8 cellular contexts compared by ENCODE assay signal in the genomic region with DNA sequence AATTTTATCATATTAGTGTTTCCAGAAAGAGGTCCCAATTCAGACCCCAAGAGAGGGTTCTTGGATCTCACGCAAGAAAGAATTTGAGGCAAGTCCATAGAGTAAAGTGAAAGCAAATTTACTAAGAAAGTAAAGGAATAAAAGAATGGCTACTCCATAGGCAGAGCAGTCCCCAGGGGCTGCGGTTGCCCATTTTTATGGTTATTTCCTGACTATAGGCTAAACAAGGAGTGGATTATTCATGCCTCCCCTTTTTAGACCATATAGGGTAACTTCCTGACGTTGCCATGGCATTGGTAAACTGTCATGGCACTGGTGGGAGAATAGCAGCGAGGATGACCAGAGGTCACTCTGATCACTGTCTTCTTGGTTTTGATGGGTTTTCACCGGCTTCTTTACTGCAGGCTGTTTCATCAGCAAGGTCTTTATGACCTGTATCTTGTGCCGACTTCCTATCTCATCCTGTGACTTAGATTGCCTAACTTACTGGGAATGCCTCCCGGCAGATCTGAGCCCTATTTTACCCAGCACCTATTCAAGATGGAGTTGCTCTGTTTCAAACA.
A peak's percentile ranks its signal among the peaks of the same experiment; 100 is the strongest.
DNase-seq lines count a peak whose midpoint lies in the region; TF ChIP-seq lines count a peak whose summit lies in the region.
"Not testable (repeated sequence)": the region's sequence is repeated elsewhere in the genome, so short reads cannot be mapped to it uniquely, and the experiment has no call there.

No MANE protein-coding gene starts in this region.

- H3K4me1 Mint-ChIP-seq in endodermal cell (peaks cover 27% of the 10 kb centered on the region), mesothelial cell of epicardium (peaks cover 16% of the 10 kb centered on the region)

- not testable (repeated sequence) for H3K36me3 ChIP-seq in ES-I3 (ENCODE audit: insufficient read depth, low read length); HUES6 (ENCODE audit: control insufficient read depth, insufficient read depth, low read length); endodermal cell (ENCODE audit: control insufficient read depth, insufficient read depth, low read length); cardiac muscle cell; iPS-20b (ENCODE audit: insufficient read depth, low read depth, low read length); testis (ENCODE audit: low read depth, missing control alignments)

- H3K27ac Mint-ChIP-seq in endodermal cell, result not testable (repeated sequence)
- H3K27ac Mint-ChIP-seq in mesothelial cell of epicardium, result peak overlapping the region; percentile 42

- peak overlapping the region; percentile 34; the same call in 1 of the 2 replicates for H3K4me3 ChIP-seq in HUES6 (ENCODE audit: low read depth, low read length)
- H3K4me3 ChIP-seq in endodermal cell (ENCODE audit: low read length); cardiac muscle cell; testis: not testable (repeated sequence)
- H3K4me3 ChIP-seq in iPS-20b (ENCODE audit: low read length), result peak overlapping the region; percentile 49

- H3K9me3 ChIP-seq in ES-I3 (ENCODE audit: control insufficient read depth, insufficient read depth, low read length); HUES6 (ENCODE audit: control insufficient read depth, insufficient read depth, low read depth, low read length); endodermal cell (ENCODE audit: control insufficient read depth, low read length); cardiac muscle cell (ENCODE audit: low read depth); iPS-20b (ENCODE audit: insufficient read depth, low read depth, low read length); testis: not testable (repeated sequence)

- in situ Hi-C loops in SK-MEL-5 (cut with HindIII; ENCODE audit: low pct_unique_long_range_greater_than_20kb, low sequenced_read_pairs), result not testable (repeated sequence)

- not testable (repeated sequence) for H3K27ac ChIP-seq in HUES6 (ENCODE audit: low read depth, low read length); endodermal cell (ENCODE audit: low read depth, low read length)
- H3K27ac ChIP-seq in cardiac muscle cell, result peak overlapping the region; percentile 49
- peak overlapping the region; percentile 87 for H3K27ac ChIP-seq in iPS-20b (ENCODE audit: low read length)
- H3K27ac ChIP-seq in testis, result peak overlapping the region; percentile 46 to 59

- peak; percentile 58 for DNase-seq in SK-MEL-5 (ENCODE audit: low read depth, low spot score)
- DNase-seq in endodermal cell, result peak; percentile 49
- peak in 1 of 2 donors; percentile 18 for DNase-seq in cardiac muscle cell (ENCODE audit: low read depth in 1 of 2, low spot score in 1 of 2)
- not testable (repeated sequence) for DNase-seq in mesothelial cell of epicardium (ENCODE audit: low spot score in 2 of 2, unreplicated experiment in 2 of 2)
- peak; percentile 37 for DNase-seq in testis

- not testable (repeated sequence) for H3K27me3 ChIP-seq in HUES6 (ENCODE audit: control insufficient read depth, insufficient read depth, low read length); endodermal cell (ENCODE audit: control insufficient read depth, insufficient read depth, low read length, poor library complexity, severe bottlenecking); cardiac muscle cell; iPS-20b (ENCODE audit: insufficient read depth, low read length); testis

- 76 to 84% methylated on average over 5 to 7 of the region's 7 CpGs for WGBS in endodermal cell (ENCODE audit: insufficient coverage in 1 of 2, insufficient read length in 1 of 2), 2 experiments
- 83 to 84% methylated on average over 7 of the region's 7 CpGs for WGBS in testis, 2 donors

- not testable (repeated sequence) for H3K36me3 Mint-ChIP-seq in endodermal cell (ENCODE audit: low read depth); mesothelial cell of epicardium

- TF ChIP-seq POLR2A in testis (IDR thresholded peaks at IDR 0.05), result not testable (repeated sequence)

- H3K4me3 Mint-ChIP-seq in endodermal cell, mesothelial cell of epicardium: not testable (repeated sequence)

- H3K4me1 ChIP-seq in ES-I3 (ENCODE audit: insufficient read depth, low read length) (peaks cover 30% of the 10 kb centered on the region), HUES6 (ENCODE audit: control insufficient read depth, insufficient read depth, low read length) (peaks cover 47% of the 10 kb centered on the region), cardiac muscle cell (ENCODE audit: low read depth) (peaks cover 19% of the 10 kb centered on the region), iPS-20b (ENCODE audit: insufficient read depth, low read length) (peaks cover 43% of the 10 kb centered on the region; the same call in 1 of the 2 replicates)
- H3K4me1 ChIP-seq in endodermal cell (ENCODE audit: control insufficient read depth, insufficient read depth, low read length); testis: not testable (repeated sequence)

- TF ChIP-seq CTCF in endodermal cell (conservative IDR thresholded peaks at IDR 0.05); cardiac muscle cell (IDR thresholded peaks at IDR 0.05; ENCODE audit: low read depth, low read length); mesothelial cell of epicardium (IDR thresholded peaks at IDR 0.05; ENCODE audit: unreplicated experiment); testis (IDR thresholded peaks at IDR 0.05): not testable (repeated sequence)

- not testable (repeated sequence) for H3K27me3 Mint-ChIP-seq in endodermal cell (ENCODE audit: insufficient read depth); mesothelial cell of epicardium (ENCODE audit: low read depth)

- H3K9ac ChIP-seq in ES-I3 (ENCODE audit: low read depth, low read length) (peak overlapping the region; percentile 2; the same call in 1 of the 2 replicates), iPS-20b (ENCODE audit: low read depth, low read length) (peak overlapping the region; percentile 69; the same call in 1 of the 2 replicates)
- H3K9ac ChIP-seq in HUES6 (ENCODE audit: low read length); endodermal cell (ENCODE audit: extremely low read depth, low read length, poor library complexity, severe bottlenecking): not testable (repeated sequence)

- not testable (repeated sequence) for H3K9me3 Mint-ChIP-seq in endodermal cell, mesothelial cell of epicardium

- intact Hi-C loops in testis (cut with DNase I; ENCODE audit: low total_unique reads), result not testable (repeated sequence)
